In the genomic region with DNA sequence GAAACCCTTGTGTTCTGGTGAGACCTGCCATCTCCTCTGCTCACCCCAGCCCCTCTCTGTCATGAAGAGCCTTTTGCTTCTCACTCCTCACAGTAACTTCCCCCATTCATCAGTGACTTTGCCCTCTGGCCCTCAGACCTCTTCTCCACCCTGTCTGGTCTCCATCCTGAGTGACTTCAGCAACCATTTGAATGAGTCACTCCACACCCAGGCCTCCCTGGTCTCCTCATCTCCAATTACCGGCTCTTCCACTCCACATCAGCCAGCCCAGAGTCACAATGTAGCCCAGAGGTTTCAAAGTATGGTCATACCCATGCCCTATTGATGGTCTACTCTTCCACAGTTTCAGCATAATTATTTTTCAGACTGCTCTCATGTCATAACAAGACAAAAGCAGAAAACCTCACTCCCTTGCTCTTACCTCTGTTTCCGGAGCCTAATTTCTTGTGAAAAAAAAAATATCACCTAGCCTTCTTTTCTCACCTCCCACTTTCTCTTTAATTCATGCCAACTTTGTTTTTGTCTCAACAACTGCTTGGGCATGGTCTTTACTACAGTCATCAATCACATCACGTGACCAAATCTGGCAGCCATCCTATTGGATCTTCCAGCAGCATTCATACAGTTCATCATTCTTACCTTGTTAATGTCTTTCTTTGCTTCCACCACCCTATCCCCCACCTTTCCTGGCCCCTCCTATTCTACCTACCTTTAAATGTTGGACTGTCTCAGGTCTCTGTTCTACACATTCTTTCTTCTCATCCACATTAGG, we compare ENCODE assay signal across 10 cellular contexts. TPM values are rescaled to one million over a fixed set of nuclear protein-coding genes. Genes with fewer than 3 reads are reported as not detected.
DNase-seq lines count a peak whose midpoint lies in the region; ATAC-seq and TF ChIP-seq lines count a peak whose summit lies in the region.
"Had no signal": no experiment of that assay in that cellular context is flagged by ENCODE, and none has a peak within 500 bp of the region (broad histone marks: within the 10 kb centered on the region; RNA-seq: fewer than 3 reads in every experiment).

No MANE protein-coding gene starts in this region.

- ATAC-seq in Right ventricle myocardium superior (ENCODE audit: poor library complexity): no peak
- ATAC-seq in GM23338: no peak

- no peaks in the 10 kb centered on the region for H3K79me2 ChIP-seq in GM23338 (replicated peaks; ENCODE audit: insufficient read depth)

- no peak overlapping the region for H3K4me3 Mint-ChIP-seq in GM23338

- no peak overlapping the region for H3K27ac Mint-ChIP-seq in GM23338

- H3K36me3 Mint-ChIP-seq in GM23338 (ENCODE audit: low read depth): no peaks in the 10 kb centered on the region

- H3K27me3 Mint-ChIP-seq in GM23338 (ENCODE audit: insufficient read depth, low read depth, poor library complexity): peaks cover 1% of the 10 kb centered on the region

- no peaks in the 10 kb centered on the region for H3K9me3 ChIP-seq in right atrium auricular region
- H3K9me3 ChIP-seq: vagina had no signal

- no peaks in the 10 kb centered on the region for H3K4me1 Mint-ChIP-seq in GM23338

- H3K27me3 ChIP-seq in right atrium auricular region: no peaks in the 10 kb centered on the region
- no peaks in the 10 kb centered on the region for H3K27me3 ChIP-seq in GM23338 (ENCODE audit: insufficient read depth)
- H3K27me3 ChIP-seq: vagina had no signal

- no peaks in the 10 kb centered on the region for H4K20me1 ChIP-seq in GM23338 (replicated peaks; ENCODE audit: insufficient read depth)

- no peak overlapping the region for H3K4me2 ChIP-seq in GM23338

- H2AFZ ChIP-seq in GM23338: no peak overlapping the region

- no peaks in the 10 kb centered on the region for H3F3A ChIP-seq in GM23338 (replicated peaks; ENCODE audit: low read depth)

- H3K27ac ChIP-seq in right atrium auricular region (no peak overlapping the region), GM23338 (ENCODE audit: low read depth) (no peak overlapping the region)
- H3K27ac ChIP-seq: vagina had no signal

- H3K36me3 ChIP-seq in right atrium auricular region (no peaks in the 10 kb centered on the region), GM23338 (ENCODE audit: insufficient read depth) (no peaks in the 10 kb centered on the region)
- H3K36me3 ChIP-seq: vagina had no signal

- H3K9me2 ChIP-seq in GM23338 (ENCODE audit: insufficient read depth): no peaks in the 10 kb centered on the region; the same call in 1 of the 2 replicates

- H3K4me1 ChIP-seq in right atrium auricular region (peaks cover 0 to 30% of the 10 kb centered on the region in 2 donors), GM23338 (ENCODE audit: insufficient read depth) (no peaks in the 10 kb centered on the region)
- H3K4me1 ChIP-seq: vagina had no signal

- DNase-seq in right atrium auricular region (ENCODE audit: low spot score): peak; percentile 66
- DNase-seq in Right ventricle myocardium superior: no peak
- peak; percentile 4 for DNase-seq in SW480 (ENCODE audit: low spot score)
- DNase-seq in foreskin fibroblast: peak; percentile 90 to 92
- no peak for DNase-seq in GM23338 (ENCODE audit: low spot score)
- no peak for DNase-seq in activated effector memory CD4-positive, alpha-beta T cell treated with Interleukin-2 at 50 U/mL for 16 hours
- DNase-seq in KBM-7: no peak
- no peak for DNase-seq in activated naive CD4-positive, alpha-beta T cell treated with Interleukin-2 at 50 U/mL for 16 hours
- DNase-seq: amygdala had no signal

- in situ Hi-C loops in KBM-7 (cut with MboI; ENCODE audit: low pct_unique_long_range_greater_than_20kb, low sequenced_read_pairs): no loop called here

- no peak overlapping the region for H3K4me3 ChIP-seq in right atrium auricular region
- no peak overlapping the region for H3K4me3 ChIP-seq in foreskin fibroblast (ENCODE audit: low read depth in 1 of 2, low read length in 2 of 2)
- H3K4me3 ChIP-seq in GM23338: no peak overlapping the region
- H3K4me3 ChIP-seq: vagina had no signal

- no peak for TF ChIP-seq CTCF in right atrium auricular region (IDR thresholded peaks at IDR 0.05)
- no peak for TF ChIP-seq CTCF in foreskin fibroblast (IDR thresholded peaks at IDR 0.05; ENCODE audit: low read depth, low read length)
- no peak for TF ChIP-seq CTCF in GM23338 (conservative IDR thresholded peaks at IDR 0.05; ENCODE audit: low read depth in 2 of 2)

- H3K9me3 Mint-ChIP-seq in GM23338: no peaks in the 10 kb centered on the region

- intact Hi-C loops in Right ventricle myocardium superior (cut with DNase I): no loop called here

TF ChIP-seq in GM23338, 12 proteins besides CTCF, POLR2A, EP300 and RAD21:
- no peak for TF ChIP-seq STAT1 (IDR thresholded peaks at IDR 0.05; ENCODE audit: unreplicated experiment)
- no peak for TF ChIP-seq ZNF331 (CRISPR knock-in tag; IDR thresholded peaks at IDR 0.05; ENCODE audit: low read depth)

RNA-seq across cellular contexts. Expression of gene NEK7, which starts 35.6 kb away (rescaled TPM):
- total RNA-seq in right atrium auricular region (100 to 1,000 TPM; 168 to 228 TPM), Right ventricle myocardium superior (185 TPM)
- total RNA-seq in GM23338 (2014; rRNA removed; shearing (Covaris generic)): 15.3 and 18.6 TPM in 2 replicates
- 3.2 and 4.8 TPM in 2 replicates for polyA plus RNA-seq in GM23338 (2016; fragmentation: Nextera tagmentation; extraction: Ambion mirVana)

Comparison
In these comparisons a context has a peak if more than half of its experiments do, and no peak if none do; other contexts are left out.
1. DNase-seq: peak in right atrium auricular region (single experiment), SW480 (single experiment) and foreskin fibroblast (2 of 2); none in Right ventricle myocardium superior (single experiment), GM23338 (single experiment), activated effector memory CD4-positive, alpha-beta T cell treated with Interleukin-2 at 50 U/mL for 16 hours (single experiment), KBM-7 (single experiment) and activated naive CD4-positive, alpha-beta T cell treated with Interleukin-2 at 50 U/mL for 16 hours (single experiment).